8 cellular contexts compared by ENCODE assay signal in the genomic region with DNA sequence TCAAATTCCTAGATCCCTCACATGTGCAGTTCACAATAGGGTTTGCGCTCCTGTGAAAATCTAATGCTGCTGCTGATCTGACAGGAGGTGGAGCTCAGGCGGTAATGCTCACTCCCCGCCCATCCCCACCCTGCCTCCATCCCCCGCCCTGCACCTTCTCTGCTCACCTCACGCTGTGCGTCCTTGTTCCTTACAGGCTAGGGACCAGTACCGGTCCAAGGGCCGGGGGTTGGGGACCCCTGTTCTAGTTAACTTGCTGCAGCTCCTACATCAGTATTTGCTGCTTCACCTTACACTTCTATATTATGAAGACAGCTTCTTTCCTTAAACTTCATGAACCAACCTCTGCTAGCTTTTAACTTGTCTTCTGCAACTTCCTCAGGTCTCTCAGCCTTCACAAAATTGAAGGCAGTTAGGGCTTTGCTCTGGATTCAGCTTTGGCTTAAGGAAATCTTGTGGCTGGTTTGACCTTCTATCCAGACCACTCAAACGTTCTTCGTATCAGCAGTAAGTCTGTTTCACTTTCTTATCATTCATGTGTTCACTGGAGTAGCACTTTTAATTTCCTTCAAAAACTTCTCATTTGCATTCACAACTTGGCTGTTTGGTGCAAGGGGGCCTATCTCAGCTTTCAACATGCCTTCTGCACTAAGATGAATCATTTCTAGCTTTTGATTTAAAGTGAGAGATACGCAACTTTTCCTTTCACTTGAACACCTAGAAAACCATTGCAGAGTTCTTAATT. TPM values are rescaled to one million over a fixed set of nuclear protein-coding genes. Genes with fewer than 3 reads are reported as not detected.
DNase-seq lines count a peak whose midpoint lies in the region; ATAC-seq and TF ChIP-seq lines count a peak whose summit lies in the region.

No MANE protein-coding gene starts in this region.

- H3K36me3 ChIP-seq in neutrophil (no peaks in the 10 kb centered on the region), thyroid gland (no peaks in the 10 kb centered on the region)

- no peaks in the 10 kb centered on the region for H3K9me3 ChIP-seq in neutrophil
- H3K9me3 ChIP-seq in thyroid gland, result no peaks in the 10 kb centered on the region

- H3K4me1 ChIP-seq in neutrophil (ENCODE audit: control insufficient read depth in 1 of 2, insufficient read depth in 1 of 2, low read depth in 1 of 2, low read length in 1 of 2), result peaks cover 42 to 45% of the 10 kb centered on the region in 2 experiments
- peaks cover 26 to 28% of the 10 kb centered on the region in 2 donors for H3K4me1 ChIP-seq in thyroid gland

- peaks cover 14% of the 10 kb centered on the region for H3K27me3 ChIP-seq in neutrophil
- no peaks in the 10 kb centered on the region for H3K27me3 ChIP-seq in thyroid gland

- peak; percentile 46 for ATAC-seq in GM21723 (IDR thresholded peaks at IDR 0.05; ENCODE audit: unreplicated experiment)

- H3K27ac ChIP-seq in neutrophil (peak overlapping the region; percentile 95), thyroid gland (peak overlapping the region; percentile 25 to 89 (median 80))

- peak in 1 of 2 donors; percentile 34 for TF ChIP-seq POLR2A in thyroid gland (IDR thresholded peaks at IDR 0.05)

- WGBS in thyroid gland, 2 donors, result 11 to 16% methylated on average over 10 to 11 of the region's 11 CpGs

- intact Hi-C loops in thyroid gland (cut with DNase I), result no loop called here

- H3K4me3 ChIP-seq in neutrophil (ENCODE audit: low read depth in 1 of 2, low read length in 1 of 2) (peak overlapping the region; percentile 25 to 43), thyroid gland (replicated peaks in 1 of 3) (peak overlapping the region in 1 of 3 donors; percentile 27)

- no peak for TF ChIP-seq CTCF in neutrophil (IDR thresholded peaks at IDR 0.05)
- no peak for TF ChIP-seq CTCF in thyroid gland (IDR thresholded peaks at IDR 0.05)

- DNase-seq in COR-L47 (lab: John Stamatoyannopoulos, UW), result peak; percentile 23
- peak; percentile 16 for DNase-seq in NCI-H2227 treated with DMSO at 0.1 percent for 48 hours (lab: John Stamatoyannopoulos, UW)
- peak; percentile 35 for DNase-seq in activated T-cell treated with anti-CD3 and anti-CD28 coated beads for 4 hours
- DNase-seq in fibroblast of peridontal ligament (ENCODE audit: extremely low read depth), result peak; percentile 34
- DNase-seq in thyroid gland, result peak; percentile 54 to 68
- no peak for DNase-seq in DMS79 treated with DMSO at 0.1 percent for 48 hours (lab: John Stamatoyannopoulos, UW)

RNA-seq across cellular contexts. Expression of a gene that starts 1.7 kb away (rescaled TPM):
- 10 to 100 TPM; 56.5 to 99.7 (median 66.1) TPM for total RNA-seq in thyroid gland
